Comparison of ENCODE assay signal across 26 cellular contexts in the genomic region with DNA sequence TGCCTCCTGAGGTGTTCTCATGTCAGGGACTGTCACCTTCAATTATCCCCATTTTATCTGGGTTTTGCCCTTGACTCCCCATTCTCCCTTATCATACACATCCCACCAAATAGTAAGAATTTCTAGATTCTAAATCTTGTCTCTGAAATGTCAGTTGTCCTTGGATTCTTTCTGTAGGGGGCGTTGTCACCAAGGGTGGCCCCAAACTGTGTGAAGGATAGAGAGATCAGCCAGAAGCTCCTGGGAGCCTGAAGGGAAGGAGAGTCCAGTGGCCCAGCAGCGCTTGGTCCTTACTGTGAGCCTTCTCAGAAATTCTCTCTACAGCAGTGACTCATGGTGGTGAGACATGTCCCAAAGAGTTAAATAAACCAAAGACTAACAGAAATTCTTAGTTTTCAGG.
"Had no signal": no experiment of that assay in that cellular context is flagged by ENCODE, and none has a peak within 500 bp of the region (broad histone marks: within the 10 kb centered on the region; RNA-seq: fewer than 3 reads in every experiment).

No MANE protein-coding gene starts in this region.

- H3K9ac ChIP-seq: KMS-11 had no signal

- DNase-seq: Kasumi-1, MM.1S, MV-4-11, NCI-H1048, NCI-H1105, NCI-H1417, NCI-H1436 treated with DMSO at 0.1 percent for 48 hours, NCI-H1694, NCI-H187 treated with DMSO at 0.1 percent for 48 hours, NCI-H2029 treated with DMSO at 0.1 percent for 48 hours, NCI-H2107, NCI-H2227 treated with DMSO at 0.1 percent for 48 hours, NCI-H446, NCI-H510A, NCI-H524 treated with DMSO at 0.1 percent for 48 hours, NCI-H69, NCI-H774, PC-3, SIG-M5 had no signal

- H3K9me3 Mint-ChIP-seq: IgD-negative memory B cell had no signal

- H3K4me1 Mint-ChIP-seq: IgD-negative memory B cell had no signal

- H3K9me3 ChIP-seq: SJSA1 had no signal

- H3K36me3 ChIP-seq: SJSA1 had no signal

- H3K27me3 ChIP-seq: SJSA1 had no signal

- ATAC-seq: K562, Panc1, PC-3, Right ventricle myocardium inferior had no signal

- H3K27me3 Mint-ChIP-seq: IgD-negative memory B cell had no signal

- H3K4me3 ChIP-seq: K562, SJSA1, SK-N-MC had no signal

- H3K36me3 Mint-ChIP-seq: IgD-negative memory B cell had no signal

- H3K27ac Mint-ChIP-seq: IgD-negative memory B cell had no signal

- H3K4me3 Mint-ChIP-seq: IgD-negative memory B cell had no signal

- H3K4me2 ChIP-seq: KMS-11 had no signal

- H3K27ac ChIP-seq: KMS-11, SJSA1, SK-N-MC had no signal

- H3K4me1 ChIP-seq: SJSA1 had no signal
